1 cellular context compared by ENCODE assay signal in the genomic region with DNA sequence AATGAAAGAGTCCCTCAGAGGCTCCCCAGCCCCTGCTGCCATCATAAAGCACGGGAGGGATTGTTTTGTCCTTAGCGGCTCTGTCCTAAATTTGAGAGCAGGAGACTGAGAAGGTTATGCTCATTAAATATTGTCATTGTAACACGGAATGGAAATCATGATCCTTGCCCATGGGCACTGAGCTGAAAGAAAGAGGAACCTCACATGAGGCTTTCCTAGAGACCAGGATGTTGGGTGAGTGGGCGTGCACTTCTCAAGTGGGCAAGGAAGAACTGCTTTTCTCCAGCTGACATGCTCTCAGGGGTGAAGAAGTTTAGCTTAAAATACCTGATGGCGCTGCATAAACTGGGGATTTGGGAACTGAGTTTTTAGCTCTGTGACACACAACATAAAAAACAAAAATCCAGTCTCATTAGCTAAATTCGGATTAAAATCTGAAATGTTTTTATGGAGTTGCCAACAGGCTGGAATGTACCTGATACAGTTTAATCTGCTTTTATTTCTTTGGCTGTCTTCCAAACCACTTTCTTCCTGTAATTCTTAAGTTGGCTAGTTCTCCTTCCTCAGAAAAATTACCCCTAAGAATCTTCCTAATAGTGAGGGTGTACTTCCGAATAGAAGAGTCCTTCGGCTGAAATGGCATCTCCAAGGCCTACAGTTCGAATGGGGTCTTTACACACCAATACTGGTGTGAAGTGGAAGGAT.
TF ChIP-seq lines count a peak whose summit lies in the region.

No MANE protein-coding gene starts in this region.

TF ChIP-seq in SK-N-SH, 30 proteins besides CTCF, POLR2A, EP300 and RAD21 (continued from another document):
- TF ChIP-seq, protein P1, sequence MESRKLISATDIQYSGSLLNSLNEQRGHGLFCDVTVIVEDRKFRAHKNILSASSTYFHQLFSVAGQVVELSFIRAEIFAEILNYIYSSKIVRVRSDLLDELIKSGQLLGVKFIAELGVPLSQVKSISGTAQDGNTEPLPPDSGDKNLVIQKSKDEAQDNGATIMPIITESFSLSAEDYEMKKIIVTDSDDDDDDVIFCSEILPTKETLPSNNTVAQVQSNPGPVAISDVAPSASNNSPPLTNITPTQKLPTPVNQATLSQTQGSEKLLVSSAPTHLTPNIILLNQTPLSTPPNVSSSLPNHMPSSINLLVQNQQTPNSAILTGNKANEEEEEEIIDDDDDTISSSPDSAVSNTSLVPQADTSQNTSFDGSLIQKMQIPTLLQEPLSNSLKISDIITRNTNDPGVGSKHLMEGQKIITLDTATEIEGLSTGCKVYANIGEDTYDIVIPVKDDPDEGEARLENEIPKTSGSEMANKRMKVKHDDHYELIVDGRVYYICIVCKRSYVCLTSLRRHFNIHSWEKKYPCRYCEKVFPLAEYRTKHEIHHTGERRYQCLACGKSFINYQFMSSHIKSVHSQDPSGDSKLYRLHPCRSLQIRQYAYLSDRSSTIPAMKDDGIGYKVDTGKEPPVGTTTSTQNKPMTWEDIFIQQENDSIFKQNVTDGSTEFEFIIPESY (IDR thresholded peaks at IDR 0.05; ENCODE audit: borderline replicate concordance, low read depth), result no peak
- TF ChIP-seq, protein P2, sequence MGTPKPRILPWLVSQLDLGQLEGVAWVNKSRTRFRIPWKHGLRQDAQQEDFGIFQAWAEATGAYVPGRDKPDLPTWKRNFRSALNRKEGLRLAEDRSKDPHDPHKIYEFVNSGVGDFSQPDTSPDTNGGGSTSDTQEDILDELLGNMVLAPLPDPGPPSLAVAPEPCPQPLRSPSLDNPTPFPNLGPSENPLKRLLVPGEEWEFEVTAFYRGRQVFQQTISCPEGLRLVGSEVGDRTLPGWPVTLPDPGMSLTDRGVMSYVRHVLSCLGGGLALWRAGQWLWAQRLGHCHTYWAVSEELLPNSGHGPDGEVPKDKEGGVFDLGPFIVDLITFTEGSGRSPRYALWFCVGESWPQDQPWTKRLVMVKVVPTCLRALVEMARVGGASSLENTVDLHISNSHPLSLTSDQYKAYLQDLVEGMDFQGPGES (IDR thresholded peaks at IDR 0.05; ENCODE audit: low read depth, low read length), result no peak
- no peak for TF ChIP-seq RFX5 (IDR thresholded peaks at IDR 0.05; ENCODE audit: low read length)
- no peak for TF ChIP-seq TCF12 (IDR thresholded peaks at IDR 0.05)
- no peak for TF ChIP-seq TAF1 (IDR thresholded peaks at IDR 0.05; ENCODE audit: borderline replicate concordance, low read depth, low read length)
- TF ChIP-seq SMC3 (IDR thresholded peaks at IDR 0.05; ENCODE audit: low read depth, low read length), result no peak
- no peak for TF ChIP-seq CHD2 (IDR thresholded peaks at IDR 0.05; ENCODE audit: low read length, partially characterized antibody)
- TF ChIP-seq MEF2A (IDR thresholded peaks at IDR 0.05; ENCODE audit: borderline replicate concordance, low read depth), result no peak
- no peak for TF ChIP-seq SIN3A (IDR thresholded peaks at IDR 0.05; ENCODE audit: borderline replicate concordance, low read depth, low read length)
TF ChIP-seq in SK-N-SH: peak in this region for 0.
